8 cellular contexts compared by ENCODE assay signal in the genomic region with DNA sequence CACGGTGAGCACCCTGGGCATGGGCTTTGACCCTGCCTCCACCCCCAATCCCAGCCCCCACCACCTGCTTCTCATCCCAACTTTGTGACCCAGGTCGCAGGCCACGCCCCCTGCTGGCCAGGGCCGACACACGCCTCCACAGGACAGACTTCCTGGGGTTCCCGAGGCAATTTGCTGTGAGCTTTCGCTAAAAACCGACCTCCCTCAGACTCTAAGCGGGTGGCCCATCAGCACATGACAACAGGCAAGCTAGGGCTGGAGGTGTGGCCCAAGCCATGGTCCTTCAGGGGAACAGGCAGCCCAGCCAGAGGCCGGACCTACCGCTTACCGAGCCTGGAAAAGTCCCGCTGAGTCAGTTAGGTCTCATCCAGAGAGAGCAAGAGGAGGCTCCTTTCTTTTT. TPM values are rescaled to one million over a fixed set of nuclear protein-coding genes. Genes with fewer than 3 reads are reported as not detected.
DNase-seq lines count a peak whose midpoint lies in the region; ATAC-seq, FAIRE-seq and TF ChIP-seq lines count a peak whose summit lies in the region.

No MANE protein-coding gene starts in this region.

- no peak for FAIRE-seq in bronchial epithelial cell (lab: Jason Lieb, UNC)

- H3K4me3 ChIP-seq in heart right ventricle, result no peak overlapping the region
- H3K4me3 ChIP-seq in right atrium auricular region, result no peak overlapping the region
- H3K4me3 ChIP-seq in Peyer's patch, result no peak overlapping the region
- H3K4me3 ChIP-seq in bronchial epithelial cell (ENCODE audit: low read depth, low read length), result no peak overlapping the region
- H3K4me3 ChIP-seq in parathyroid adenoma (ENCODE audit: low read depth, low read length), result no peak overlapping the region

- no peak overlapping the region for H2AFZ ChIP-seq in parathyroid adenoma

- no peaks in the 10 kb centered on the region for H3K4me1 ChIP-seq in heart right ventricle
- no peaks in the 10 kb centered on the region for H3K4me1 ChIP-seq in right atrium auricular region
- no peaks in the 10 kb centered on the region for H3K4me1 ChIP-seq in Peyer's patch
- peaks cover 10% of the 10 kb centered on the region for H3K4me1 ChIP-seq in parathyroid adenoma

- H3K27ac ChIP-seq in heart right ventricle (no peak overlapping the region), right atrium auricular region (no peak overlapping the region), Peyer's patch (no peak overlapping the region), parathyroid adenoma (no peak overlapping the region)

- TF ChIP-seq POLR2A in Peyer's patch (IDR thresholded peaks at IDR 0.05), result no peak

- no peak overlapping the region for H3K4me2 ChIP-seq in parathyroid adenoma (ENCODE audit: low read length)

- ATAC-seq in heart right ventricle, result no peak

- WGBS in heart right ventricle, 2 donors, result 5 to 6% methylated on average over 13 of the region's 13 CpGs

- H3K9ac ChIP-seq in parathyroid adenoma, result no peak overlapping the region

- H3K9me3 ChIP-seq in heart right ventricle (no peaks in the 10 kb centered on the region), right atrium auricular region (no peaks in the 10 kb centered on the region), Peyer's patch (no peaks in the 10 kb centered on the region), parathyroid adenoma (ENCODE audit: control insufficient read depth, low read length) (no peaks in the 10 kb centered on the region)

- H3K36me3 ChIP-seq in heart right ventricle (no peaks in the 10 kb centered on the region), right atrium auricular region (no peaks in the 10 kb centered on the region), Peyer's patch (no peaks in the 10 kb centered on the region), bronchial epithelial cell (ENCODE audit: control insufficient read depth, insufficient read depth, low read length) (no peaks in the 10 kb centered on the region), parathyroid adenoma (ENCODE audit: control insufficient read depth, insufficient read depth, low read length) (no peaks in the 10 kb centered on the region)

- intact Hi-C loops in heart right ventricle (cut with DNase I), result no loop called here

- H3K27me3 ChIP-seq in heart right ventricle (peaks cover 0 to 82% (median 58%) of the 10 kb centered on the region in 7 donors), right atrium auricular region (no peaks in the 10 kb centered on the region), Peyer's patch (no peaks in the 10 kb centered on the region), bronchial epithelial cell (ENCODE audit: control insufficient read depth, insufficient read depth, low read length) (peaks cover 4% of the 10 kb centered on the region), parathyroid adenoma (ENCODE audit: control insufficient read depth, insufficient read depth, low read length) (peaks cover 6% of the 10 kb centered on the region)

- peak in 7 of 9 donors; percentile 34 to 60 (median 42) for TF ChIP-seq CTCF in heart right ventricle (IDR thresholded peaks at IDR 0.05)
- peak in 1 of 2 donors; percentile 55 for TF ChIP-seq CTCF in right atrium auricular region (IDR thresholded peaks at IDR 0.05)
- TF ChIP-seq CTCF in Peyer's patch (IDR thresholded peaks at IDR 0.05), result peak in 4 of 6 experiments; percentile 14 to 38 (median 32)
- peak; percentile 68 for TF ChIP-seq CTCF in bronchial epithelial cell (IDR thresholded peaks at IDR 0.05; ENCODE audit: insufficient read depth, low read length, severe bottlenecking)
- TF ChIP-seq CTCF in parathyroid adenoma (IDR thresholded peaks at IDR 0.05), result peak; percentile 24

- H3K79me2 ChIP-seq in parathyroid adenoma, result no peaks in the 10 kb centered on the region

- DNase-seq in heart right ventricle, result peak in 1 of 2 donors; percentile 17
- DNase-seq in right atrium auricular region (ENCODE audit: low spot score), result no peak
- peak in 2 of 3 donors; percentile 18 to 56 for DNase-seq in Peyer's patch
- peak; percentile 10 for DNase-seq in bronchial epithelial cell (ENCODE audit: low read depth)
- no peak for DNase-seq in foreskin melanocyte
- DNase-seq in NCI-H774 (lab: John Stamatoyannopoulos, UW), result no peak
- DNase-seq in central memory CD4-positive, alpha-beta T cell, result no peak

RNA-seq across cellular contexts. Expression of a gene that starts 31.9 kb away (rescaled TPM):
- total RNA-seq in heart right ventricle (not detected), right atrium auricular region (not detected), Peyer's patch (not detected), bronchial epithelial cell (not detected in 2 replicates)
- polyA plus RNA-seq in heart right ventricle, result under 1 TPM in 1 of 2 donors, not detected in 1; 0.03 TPM

Comparison
In these comparisons a context has a peak if more than half of its experiments do, and no peak if none do; other contexts are left out.
1. DNase-seq: peak in Peyer's patch (2 of 3) and bronchial epithelial cell (single experiment); none in right atrium auricular region (single experiment), foreskin melanocyte (single experiment), NCI-H774 (single experiment) and central memory CD4-positive, alpha-beta T cell (single experiment).